In genomic region chr4:78561677-78562076, GRCh38 we compare ENCODE assay signal across 12 cellular contexts. TPM values are rescaled to one million over a fixed set of nuclear protein-coding genes. Genes with fewer than 3 reads are reported as not detected.
DNase-seq lines count a peak whose midpoint lies in the region; ATAC-seq and TF ChIP-seq lines count a peak whose summit lies in the region.
"Had no signal": no experiment of that assay in that cellular context is flagged by ENCODE, and none has a peak within 500 bp of the region (broad histone marks: within the 10 kb centered on the region; RNA-seq: fewer than 3 reads in every experiment).

No MANE protein-coding gene starts in this region.

- H3K9ac ChIP-seq in IMR-90 (ENCODE audit: low read depth, low read length) (no peak overlapping the region), muscle layer of colon (ENCODE audit: low read length) (no peak overlapping the region)

- peaks cover 15% of the 10 kb centered on the region for H3K9me1 ChIP-seq in IMR-90 (ENCODE audit: insufficient read depth, low read length)

- peak overlapping the region; percentile 80 to 91 for H4K8ac ChIP-seq in IMR-90 (ENCODE audit: low read depth in 2 of 2, low read length in 2 of 2)

- H4K20me1 ChIP-seq in IMR-90 (ENCODE audit: insufficient read depth, low read length), result no peaks in the 10 kb centered on the region

- CTCF ChIA-PET in IMR-90 (lab: Yijun Ruan, JAX), result interaction anchor here (0.6 to 1.4 kb wide), 4 partner anchors 19 to 354 kb away, joined by 3 read pairs; no protein-coding TSS in a partner anchor

- H3K79me1 ChIP-seq in IMR-90 (ENCODE audit: low read depth in 1 of 2, low read length in 2 of 2), result peaks cover 0 to 6% of the 10 kb centered on the region in 2 experiments; a peak in 1 of 4 replicates

- POLR2A ChIA-PET in IMR-90 (lab: Charles Lee; ENCODE audit: unreplicated experiment), result no interaction called here

- H3K4ac ChIP-seq in IMR-90 (ENCODE audit: low read depth, low read length), result peak overlapping the region; percentile 96

- peak overlapping the region; percentile 99 for H2BK20ac ChIP-seq in IMR-90 (ENCODE audit: low read depth, low read length)

- intact Hi-C loops in IMR-90 (cut with micrococcal nuclease), result no loop called here
- intact Hi-C loops in spleen (cut with DNase I; ENCODE audit: low total_unique reads), result no loop called here

- peak overlapping the region; percentile 59 for H3K4me2 ChIP-seq in IMR-90 (ENCODE audit: low read depth, low read length)

- peak overlapping the region; percentile 95 for H3K14ac ChIP-seq in IMR-90 (replicated peaks; ENCODE audit: low read depth, low read length)

- dilution Hi-C loops in IMR-90 (cut with HindIII; ENCODE audit: low sequenced_read_pairs, unreplicated experiment), result no loop called here

- peak overlapping the region; percentile 97 for H3K18ac ChIP-seq in IMR-90 (ENCODE audit: low read depth, low read length)

- H2AFZ ChIP-seq in IMR-90 (replicated peaks; ENCODE audit: low read length, poor library complexity), result no peak overlapping the region

- H3K27ac ChIP-seq in 22Rv1, result peak overlapping the region; percentile 42
- peak overlapping the region; percentile 87; the same call in 1 of the 2 replicates for H3K27ac ChIP-seq in IMR-90 (ENCODE audit: insufficient read depth, low read length)
- H3K27ac ChIP-seq in muscle layer of colon (ENCODE audit: low read depth, low read length), result peak overlapping the region; percentile 29
- H3K27ac ChIP-seq in spleen, result no peak overlapping the region

- ATAC-seq in IMR-90 (ENCODE audit: low read depth), result peak; percentile 57
- ATAC-seq in GM21786 (IDR thresholded peaks at IDR 0.05; ENCODE audit: unreplicated experiment), result no peak

- TF ChIP-seq CTCF in 22Rv1 (IDR thresholded peaks at IDR 0.05) (no peak), IMR-90 (conservative IDR thresholded peaks at IDR 0.05; ENCODE audit: low read depth, low read length) (no peak), spleen (IDR thresholded peaks at IDR 0.05 in 8 of 11, conservative IDR thresholded peaks at IDR 0.05 in 3 of 11) (no peak)

- peak overlapping the region; percentile 96; the same call in 2 of the 3 replicates for H2BK15ac ChIP-seq in IMR-90 (ENCODE audit: low read depth, low read length)

- peak overlapping the region; percentile 99 for H2AK5ac ChIP-seq in IMR-90 (ENCODE audit: low read depth, low read length)

- H3K4me3 ChIP-seq in IMR-90 (ENCODE audit: insufficient read depth, low read depth, low read length), result no peak overlapping the region
- no peak overlapping the region for H3K4me3 ChIP-seq in muscle layer of colon (ENCODE audit: low read depth in 1 of 2, low read length in 2 of 2)
- no peak overlapping the region for H3K4me3 ChIP-seq in spleen

- TF ChIP-seq POLR2A in IMR-90 (IDR thresholded peaks at IDR 0.05; ENCODE audit: low read depth, low read length) (no peak), spleen (IDR thresholded peaks at IDR 0.05) (no peak)

- H3K9me3 ChIP-seq in IMR-90 (ENCODE audit: control insufficient read depth, insufficient read depth, low read length) (no peaks in the 10 kb centered on the region), muscle layer of colon (ENCODE audit: low read length) (no peaks in the 10 kb centered on the region), spleen (no peaks in the 10 kb centered on the region)

- no peak for TF ChIP-seq RAD21 in IMR-90 (IDR thresholded peaks at IDR 0.05; ENCODE audit: low read length)

- peak overlapping the region; percentile 88 for H3K23ac ChIP-seq in IMR-90 (ENCODE audit: low read depth, low read length)

- H3K4me1 ChIP-seq in IMR-90 (ENCODE audit: control insufficient read depth, insufficient read depth, low read length) (peaks cover 19% of the 10 kb centered on the region), muscle layer of colon (ENCODE audit: insufficient read depth, low read length) (peaks cover 18% of the 10 kb centered on the region), spleen (peaks cover 0 to 19% (median 0%) of the 10 kb centered on the region in 6 donors)

- peak overlapping the region; percentile 87 for H4K5ac ChIP-seq in IMR-90 (ENCODE audit: low read depth, low read length)

- H3K27me3 ChIP-seq in IMR-90 (ENCODE audit: control insufficient read depth, insufficient read depth, low read length), result no peaks in the 10 kb centered on the region
- H3K27me3 ChIP-seq in muscle layer of colon (ENCODE audit: control insufficient read depth in 1 of 2, insufficient read depth in 2 of 2, low read length in 2 of 2), result no peaks in the 10 kb centered on the region
- H3K27me3 ChIP-seq in spleen (replicated peaks in 1 of 7), result no peaks in the 10 kb centered on the region

- H3K56ac ChIP-seq in IMR-90 (ENCODE audit: extremely low read depth, insufficient read depth, low read length), result peak overlapping the region; percentile 51

- in situ Hi-C loops in IMR-90 (cut with MboI; ENCODE audit: low sequenced_read_pairs), result no loop called here

- H4K91ac ChIP-seq in IMR-90 (ENCODE audit: insufficient read depth, low read depth, low read length), result peak overlapping the region; percentile 95

- peak overlapping the region; percentile 98 for H2BK120ac ChIP-seq in IMR-90 (ENCODE audit: low read depth, low read length)

- H2AK9ac ChIP-seq in IMR-90 (replicated peaks; ENCODE audit: low read depth, low read length, poor library complexity), result no peak overlapping the region

- no TSS peak for BruUV-seq in IMR-90 (replicated peaks; lab: Mats Ljungman, UMichigan)

- peak overlapping the region; percentile 89 for H2BK5ac ChIP-seq in IMR-90 (ENCODE audit: low read depth, low read length, poor library complexity, severe bottlenecking)

- H3K36me3 ChIP-seq in IMR-90 (ENCODE audit: control insufficient read depth, insufficient read depth, low read length) (no peaks in the 10 kb centered on the region), muscle layer of colon (ENCODE audit: insufficient read depth, low read length) (no peaks in the 10 kb centered on the region), spleen (peaks cover 0 to 39% (median 0%) of the 10 kb centered on the region in 6 donors)

- DNase-seq in IMR-90 (no peak), dedifferentiated amniotic fluid mesenchymal stem cell (ENCODE audit: extremely low spot score) (peak; percentile 30), spleen (no peak), medulla oblongata (ENCODE audit: extremely low spot score) (no peak), OCI-M2 (lab: John Stamatoyannopoulos, UW; ENCODE audit: unreplicated experiment) (no peak)
- DNase-seq: amniotic stem cell, naive B cell, NCI-H187 had no signal

TF ChIP-seq in IMR-90, 13 proteins besides CTCF, POLR2A, EP300 and RAD21:
- TF ChIP-seq BHLHE40 (IDR thresholded peaks at IDR 0.05; ENCODE audit: low read depth, low read length) (no peak), RFX5 (IDR thresholded peaks at IDR 0.05; ENCODE audit: low read depth, low read length) (no peak)

RNA-seq across cellular contexts. Expression of gene ANXA3, which starts 10.1 kb away (rescaled TPM):
- total RNA-seq in IMR-90 (2012; rRNA removed), result 5.0 and 5.3 TPM in 2 replicates
- 4.2 and 4.8 TPM in 2 replicates for polyA plus RNA-seq in IMR-90 (2012; rRNA removed)
- polyA plus RNA-seq in IMR-90 (2012; cell fraction: cytosol; rRNA removed), result 1.7 and 6.2 TPM in 2 replicates
- polyA plus RNA-seq in IMR-90 (2012; cell fraction: nucleus; rRNA removed; ENCODE audit: low replicate concordance), result 1.5 and 9.7 TPM in 2 replicates
- total RNA-seq in spleen, result 100 to 1,000 TPM in 1 of 7 donors, 10 to 100 TPM in 6; 29.0 to 119 (median 50.7) TPM
- 10 to 100 TPM in 2 of 3 donors, 1 to 10 TPM in 1; 7.0 to 31.7 (median 13.5) TPM for polyA plus RNA-seq in spleen
- total RNA-seq: LHCN-M2 had no signal

Comparison
In these comparisons a context has a peak if more than half of its experiments do, and no peak if none do; other contexts are left out.
1. H3K27ac ChIP-seq: peak in 22Rv1 (single experiment), IMR-90 (single experiment) and muscle layer of colon (single experiment); none in spleen (0 of 8).